ENCODE assay signal across 8 cellular contexts in the genomic region with DNA sequence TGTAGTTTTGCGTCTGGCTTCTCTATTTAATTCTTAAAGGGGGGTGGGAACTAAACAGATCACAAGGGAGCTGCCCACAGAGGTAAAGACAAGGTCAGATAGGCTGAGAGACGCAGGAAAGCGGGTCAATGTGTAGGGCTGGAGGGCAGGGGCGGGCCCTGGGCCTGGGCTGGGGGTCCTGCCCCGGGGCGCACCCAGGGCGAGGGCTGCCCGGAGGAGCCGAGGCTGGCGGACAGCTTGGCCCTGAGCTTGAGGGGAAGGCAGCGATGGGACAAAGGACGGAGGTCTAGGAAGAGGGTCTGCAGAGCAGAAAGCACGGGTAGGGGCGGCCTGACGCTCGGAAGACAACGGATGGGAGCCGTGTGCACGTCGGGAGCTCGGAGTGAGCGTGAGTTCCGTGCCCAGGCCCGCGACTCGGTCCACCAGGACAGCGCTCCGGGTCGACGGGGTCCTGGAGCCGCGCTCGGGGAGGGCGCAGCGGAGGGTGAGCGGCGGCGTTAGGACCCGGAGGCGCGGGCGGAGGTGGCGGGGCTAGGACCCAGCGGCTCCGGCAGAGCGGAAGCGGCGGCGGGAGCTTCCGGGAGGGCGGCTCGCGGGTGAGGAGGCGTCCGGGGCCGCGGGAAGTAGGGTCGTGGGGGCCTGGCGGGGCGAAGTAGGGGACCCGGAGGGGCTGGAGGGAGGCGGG. TPM values are rescaled to one million over a fixed set of nuclear protein-coding genes. Genes with fewer than 3 reads are reported as not detected.
DNase-seq lines count a peak whose midpoint lies in the region; ATAC-seq and TF ChIP-seq lines count a peak whose summit lies in the region.
"Not testable (repeated sequence)": the region's sequence is repeated elsewhere in the genome, so short reads cannot be mapped to it uniquely, and the experiment has no call there.

No MANE protein-coding gene starts in this region.

- peak overlapping the region; percentile 75 for H3K4me3 Mint-ChIP-seq in central memory CD8-positive, alpha-beta T cell
- peak overlapping the region; percentile 84 for H3K4me3 Mint-ChIP-seq in natural killer cell

- not testable (repeated sequence) for H3K9me2 ChIP-seq in PC-9 (ENCODE audit: insufficient read depth)

- peak overlapping the region; percentile 50 for H3K4me3 ChIP-seq in A673 (ENCODE audit: low read depth, low read length, poor library complexity, severe bottlenecking)
- peak overlapping the region; percentile 95 for H3K4me3 ChIP-seq in PC-9

- not testable (repeated sequence) for H3K9me3 Mint-ChIP-seq in central memory CD8-positive, alpha-beta T cell; natural killer cell

- POLR2A ChIA-PET in A673 (lab: Charles Lee; ENCODE audit: low non-redundant PET) = not testable (repeated sequence)
- POLR2A ChIA-PET in PC-9 (lab: Charles Lee; ENCODE audit: unreplicated experiment) = interaction anchor here (0.6 kb wide), 1 partner anchor 130 kb away, joined by 3 read pairs; no protein-coding TSS in a partner anchor

- CTCF ChIA-PET in A673 (lab: Charles Lee); PC-9 (lab: Charles Lee): not testable (repeated sequence)

- peaks cover 36% of the 10 kb centered on the region for H3K4me1 Mint-ChIP-seq in central memory CD8-positive, alpha-beta T cell
- peaks cover 19 to 33% of the 10 kb centered on the region in 2 donors for H3K4me1 Mint-ChIP-seq in natural killer cell

- not testable (repeated sequence) for H3K27me3 ChIP-seq in A673 (replicated peaks; ENCODE audit: insufficient read depth, low read depth, low read length, poor library complexity); PC-9 (ENCODE audit: insufficient read depth, low read depth)

- peaks cover 12% of the 10 kb centered on the region for H3K79me2 ChIP-seq in PC-9 (ENCODE audit: low read depth)

- not testable (repeated sequence) for H4K20me1 ChIP-seq in PC-9 (ENCODE audit: insufficient read depth)

- intact Hi-C loops in A673 (cut with micrococcal nuclease; ENCODE audit: unreplicated experiment); PC-9 (cut with micrococcal nuclease; ENCODE audit: unreplicated experiment); left ventricle myocardium superior (cut with micrococcal nuclease); natural killer cell (cut with micrococcal nuclease): not testable (repeated sequence)

- peak overlapping the region; percentile 98 for H3K4me2 ChIP-seq in PC-9

- DNase-seq in A673 (ENCODE audit: low spot score) (peak; percentile 84), PC-9 (peak; percentile 34 to 73), left ventricle myocardium superior (peak; percentile 91), natural killer cell (peak; percentile 81)
- peak; percentile 27 for DNase-seq in activated CD8-positive, alpha-beta memory T cell treated with anti-CD3 and anti-CD28 coated beads, Interleukin-2, amount 50 U/mL, for 1 hour (ENCODE audit: extremely low read depth)
- DNase-seq in central memory CD8-positive, alpha-beta T cell (ENCODE audit: low spot score in 2 of 2) = peak; percentile 53 to 65
- DNase-seq in stimulated activated CD4-positive, alpha-beta T cell treated with anti-CD3 and anti-CD28 coated beads, Interleukin-4, amount 100 ng/mL, for 48 hours (ENCODE audit: low read depth in 2 of 2) = peak; percentile 78 to 79

- H3K27me3 Mint-ChIP-seq in central memory CD8-positive, alpha-beta T cell; natural killer cell (ENCODE audit: low read depth in 2 of 2): not testable (repeated sequence)

- H3K27ac Mint-ChIP-seq in central memory CD8-positive, alpha-beta T cell (ENCODE audit: low read depth) = peak overlapping the region; percentile 2
- peak overlapping the region; percentile 59 to 85 for H3K27ac Mint-ChIP-seq in natural killer cell

- H3K9me3 ChIP-seq in A673 (ENCODE audit: low read depth, low read length, poor library complexity, severe bottlenecking); PC-9 (ENCODE audit: insufficient read depth, low read depth): not testable (repeated sequence)

- peak; percentile 39 for TF ChIP-seq POLR2A in GM19099 (IDR thresholded peaks at IDR 0.05; ENCODE audit: extremely low read depth, insufficient read length, low read depth)

- TF ChIP-seq CTCF in A673 (conservative IDR thresholded peaks at IDR 0.05; ENCODE audit: low read depth, low read length); PC-9 (conservative IDR thresholded peaks at IDR 0.05); natural killer cell (IDR thresholded peaks at IDR 0.05): not testable (repeated sequence)

- not testable (repeated sequence) for BruUV-seq in A673 (replicated peaks; lab: Mats Ljungman, UMichigan); PC-9 (replicated peaks; lab: Mats Ljungman, UMichigan)

- H3K36me3 ChIP-seq in A673 (ENCODE audit: insufficient read depth, low read length, poor library complexity, severe bottlenecking); PC-9 (ENCODE audit: low read depth): not testable (repeated sequence)

- H2AFZ ChIP-seq in PC-9 = peak overlapping the region; percentile 89

- not testable (repeated sequence) for H3F3A ChIP-seq in PC-9 (ENCODE audit: insufficient read depth, low read depth)

- H3K36me3 Mint-ChIP-seq in central memory CD8-positive, alpha-beta T cell (ENCODE audit: insufficient read depth); natural killer cell: not testable (repeated sequence)

- H3K27ac ChIP-seq in A673 (ENCODE audit: low read depth, low read length, poor library complexity, severe bottlenecking) = peak overlapping the region; percentile 81
- not testable (repeated sequence) for H3K27ac ChIP-seq in PC-9

- H3K4me1 ChIP-seq in A673 (ENCODE audit: insufficient read depth, low read length, poor library complexity, severe bottlenecking) = not testable (repeated sequence)
- peaks cover 11% of the 10 kb centered on the region for H3K4me1 ChIP-seq in PC-9 (replicated peaks; ENCODE audit: insufficient read depth)

- peak; percentile 52 for ATAC-seq in central memory CD8-positive, alpha-beta T cell (replicated peaks; ENCODE audit: extremely low read depth, poor library complexity, severe bottlenecking)
- not testable (repeated sequence) for ATAC-seq in left ventricle myocardium superior
- peak in 2 of 3 donors; percentile 34 for ATAC-seq in natural killer cell

RNA-seq across cellular contexts. Expression of a gene that starts 43.4 kb away (rescaled TPM):
- total RNA-seq in A673 (2021) (17.8 and 21.2 TPM in 2 replicates), PC-9 (2021) (19.3 and 27.7 TPM in 2 replicates), left ventricle myocardium superior (5.3 TPM), natural killer cell (10 to 100 TPM; 16.7 to 23.5 (median 22.5) TPM)

Comparison
In these comparisons a context has a peak if more than half of its experiments do, and no peak if none do; other contexts are left out.
1. DNase-seq: peak in every context shown above with its lines; median percentile 91 in left ventricle myocardium superior; 84 in A673; 81 in natural killer cell; 78 in stimulated activated CD4-positive, alpha-beta T cell treated with anti-CD3 and anti-CD28 coated beads, Interleukin-4, amount 100 ng/mL, for 48 hours; 59 in central memory CD8-positive, alpha-beta T cell; 54 in PC-9; 27 in activated CD8-positive, alpha-beta memory T cell treated with anti-CD3 and anti-CD28 coated beads, Interleukin-2, amount 50 U/mL, for 1 hour.